ENCODE assay signal across 16 cellular contexts in genomic region chr14:68461086-68461485, GRCh38.
"Had no signal": no experiment of that assay in that cellular context is flagged by ENCODE, and none has a peak within 500 bp of the region (broad histone marks: within the 10 kb centered on the region; RNA-seq: fewer than 3 reads in every experiment).

No MANE protein-coding gene starts in this region.

- H3K9me3 ChIP-seq: esophagus squamous epithelium, ovary had no signal

- ATAC-seq: activated CD8-positive, alpha-beta T cell treated with anti-CD3 and anti-CD28 coated beads, Interleukin-2, amount 10 ng/mL, durations not matched to agents 7 days and 5 days; activated naive CD4-positive, alpha-beta T cell treated with anti-CD3 and anti-CD28 coated beads, Interleukin-2, amount 50 U/mL, for 72 hours; stimulated activated naive B cell treated with anti-CD40 and anti-IgM and Interleukin-4, amounts not matched to agents 10 μg/mL and 1 μg/mL and 100 μg/mL, for 72 hours had no signal

- H3K4me3 Mint-ChIP-seq: activated CD4-positive, alpha-beta T cell treated with anti-CD3 and anti-CD28 coated beads, Interleukin-2, amount 10 ng/mL, durations not matched to agents 24 days and 14 days; activated CD8-positive, alpha-beta T cell treated with anti-CD3 and anti-CD28 coated beads, Interleukin-2, amount 10 ng/mL, durations not matched to agents 7 days and 5 days; neural progenitor cell; stimulated activated naive B cell treated with anti-CD40 and anti-IgM and Interleukin-4, amounts not matched to agents 10 μg/mL and 1 μg/mL and 100 μg/mL, for 72 hours; T-helper 2 cell treated with Interferon-gamma antibody and Interleukin-4, amounts not matched to agents 5 μg/mL and 100 μg/mL, for 36 hours; type B pancreatic cell had no signal

- H3K36me3 Mint-ChIP-seq: activated naive CD4-positive, alpha-beta T cell treated with anti-CD3 and anti-CD28 coated beads, Interleukin-2, amount 50 U/mL, for 72 hours; neural progenitor cell; stimulated activated naive B cell treated with anti-CD40 and anti-IgM and Interleukin-4, amounts not matched to agents 10 μg/mL and 1 μg/mL and 100 μg/mL, for 72 hours; type B pancreatic cell had no signal

- DNase-seq: activated CD4-positive, alpha-beta T cell treated with anti-CD3 and anti-CD28 coated beads, Interleukin-2, amount 10 ng/mL, durations not matched to agents 24 days and 14 days; activated CD4-positive, CD25-positive, alpha-beta regulatory T cell; activated CD8-positive, alpha-beta memory T cell treated with anti-CD3 and anti-CD28 coated beads, Interleukin-2, amount 50 U/mL, for 4 hours; activated CD8-positive, alpha-beta T cell treated with anti-CD3 and anti-CD28 coated beads, Interleukin-2, amount 10 ng/mL, durations not matched to agents 7 days and 5 days; activated effector memory CD4-positive, alpha-beta T cell treated with anti-CD3 and anti-CD28 coated beads, Interleukin-2, amount 50 U/mL, for 16 hours; activated T-cell treated with anti-CD3 and anti-CD28 coated beads, Interleukin-2, amount 50 U/mL, for 48 hours; esophagus squamous epithelium; glutamatergic neuron; ovary; stimulated activated CD4-positive, alpha-beta T cell treated with anti-CD3 and anti-CD28 coated beads, Interleukin-2, amount 100 ng/mL, for 48 hours; stimulated activated naive B cell treated with anti-CD40 and anti-IgM and Interleukin-4, amounts not matched to agents 10 μg/mL and 1 μg/mL and 100 μg/mL, for 72 hours; SW 1271 had no signal

- H3K27ac Mint-ChIP-seq: activated CD4-positive, alpha-beta T cell treated with anti-CD3 and anti-CD28 coated beads, Interleukin-2, amount 10 ng/mL, durations not matched to agents 24 days and 14 days; activated CD8-positive, alpha-beta T cell treated with anti-CD3 and anti-CD28 coated beads, Interleukin-2, amount 10 ng/mL, durations not matched to agents 7 days and 5 days; activated naive CD4-positive, alpha-beta T cell treated with anti-CD3 and anti-CD28 coated beads, Interleukin-2, amount 50 U/mL, for 72 hours; neural progenitor cell; stimulated activated naive B cell treated with anti-CD40 and anti-IgM and Interleukin-4, amounts not matched to agents 10 μg/mL and 1 μg/mL and 100 μg/mL, for 72 hours; T-helper 2 cell treated with Interferon-gamma antibody and Interleukin-4, amounts not matched to agents 5 μg/mL and 100 μg/mL, for 36 hours; type B pancreatic cell had no signal

- H3K27me3 ChIP-seq: esophagus squamous epithelium, neural progenitor cell, ovary had no signal

- H3K9me3 Mint-ChIP-seq: activated naive CD4-positive, alpha-beta T cell treated with anti-CD3 and anti-CD28 coated beads, Interleukin-2, amount 50 U/mL, for 72 hours; T-helper 2 cell treated with Interferon-gamma antibody and Interleukin-4, amounts not matched to agents 5 μg/mL and 100 μg/mL, for 36 hours had no signal

- H3K27ac ChIP-seq: neural progenitor cell, ovary had no signal

- H3K4me3 ChIP-seq: esophagus squamous epithelium, neural progenitor cell, ovary had no signal

- H3K36me3 ChIP-seq: esophagus squamous epithelium, neural progenitor cell, ovary had no signal

- H3K27me3 Mint-ChIP-seq: activated CD4-positive, alpha-beta T cell treated with anti-CD3 and anti-CD28 coated beads, Interleukin-2, amount 10 ng/mL, durations not matched to agents 24 days and 14 days; stimulated activated naive B cell treated with anti-CD40 and anti-IgM and Interleukin-4, amounts not matched to agents 10 μg/mL and 1 μg/mL and 100 μg/mL, for 72 hours; type B pancreatic cell had no signal
